1 cellular context compared by ENCODE assay signal in the genomic region with DNA sequence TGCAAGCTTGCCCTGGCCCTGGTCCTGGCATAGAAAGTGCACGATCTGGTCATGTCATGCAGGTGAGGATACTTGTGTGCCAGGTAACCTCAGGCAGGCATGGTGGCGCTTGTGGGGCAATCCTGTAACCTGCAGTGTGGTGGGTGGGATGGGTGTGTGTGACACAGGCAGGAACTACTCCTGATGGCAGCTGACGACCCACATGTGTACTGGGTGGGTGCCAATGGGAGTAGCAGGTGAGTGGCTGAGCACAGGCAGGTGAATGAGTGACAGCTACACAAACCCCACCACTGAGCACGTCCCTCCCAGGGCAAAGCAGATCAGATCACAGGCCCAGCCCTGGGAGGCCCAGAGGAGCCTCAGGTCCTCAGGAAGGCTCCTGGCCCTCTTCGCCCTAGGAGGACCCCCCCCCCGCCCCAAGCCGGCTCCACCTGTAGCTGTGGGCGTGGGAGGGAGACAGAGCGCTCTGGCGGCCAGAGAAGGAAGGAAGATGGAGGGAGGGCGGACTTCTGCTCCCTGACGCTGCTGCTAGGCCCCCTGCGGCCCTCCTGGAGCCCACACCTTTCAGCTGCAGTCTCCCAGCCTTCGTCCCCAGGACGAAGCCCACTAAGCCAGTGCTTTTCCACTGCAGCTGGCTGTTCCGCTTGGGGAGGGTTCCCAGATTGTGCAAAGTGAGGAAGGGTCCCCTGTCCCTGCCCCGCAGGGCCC.
TF ChIP-seq lines count a peak whose summit lies in the region.

No MANE protein-coding gene starts in this region.

TF ChIP-seq in K562, 482 proteins besides CTCF, POLR2A, EP300 and RAD21:
- TF ChIP-seq YY1 (IDR thresholded peaks at IDR 0.05; ENCODE audit: borderline replicate concordance in 1 of 3, control insufficient read depth in 1 of 3, extremely low read depth in 1 of 3, insufficient read depth in 3 of 3, insufficient read length in 1 of 3, insufficient replicate concordance in 2 of 3, low read depth in 1 of 3, low read length in 2 of 3) (peak in 2 of 3 experiments; percentile 27 to 70), TGIF2 (CRISPR knock-in tag; IDR thresholded peaks at IDR 0.05) (no peak), SIRT6 (IDR thresholded peaks at IDR 0.05; ENCODE audit: low read depth, low read length) (no peak), L3MBTL2 (IDR thresholded peaks at IDR 0.05) (no peak), RBM14 (IDR thresholded peaks at IDR 0.05; ENCODE audit: borderline replicate concordance, insufficient read depth, low read depth, low read length) (no peak), ZNF24 (IDR thresholded peaks at IDR 0.05) (no peak), STAT6 (CRISPR knock-in tag; IDR thresholded peaks at IDR 0.05) (no peak), ZNF140 (CRISPR knock-in tag; IDR thresholded peaks at IDR 0.05) (no peak), POLR2G (IDR thresholded peaks at IDR 0.05; ENCODE audit: low read depth, low read length) (peak; percentile 56), ZNF134 (CRISPR knock-in tag; conservative IDR thresholded peaks at IDR 0.05) (no peak), ARNT (IDR thresholded peaks at IDR 0.05) (no peak), SMARCE1 (IDR thresholded peaks at IDR 0.05) (no peak), C11orf30 (IDR thresholded peaks at IDR 0.05; ENCODE audit: low read depth) (no peak), ZNF184 (CRISPR knock-in tag; IDR thresholded peaks at IDR 0.05) (no peak), ZBTB8A (IDR thresholded peaks at IDR 0.05; ENCODE audit: partially characterized antibody) (no peak), E2F6 (IDR thresholded peaks at IDR 0.05; ENCODE audit: borderline replicate concordance in 1 of 2, extremely low read depth in 1 of 2, insufficient read depth in 1 of 2, insufficient read length in 1 of 2, low read depth in 1 of 2, low read length in 1 of 2, poor library complexity in 1 of 2, severe bottlenecking in 1 of 2) (peak in 1 of 2 experiments; percentile 16), PRDM10 (IDR thresholded peaks at IDR 0.05; ENCODE audit: partially characterized antibody) (no peak), ZBTB7A (IDR thresholded peaks at IDR 0.05; ENCODE audit: borderline replicate concordance, control insufficient read depth, low read depth, low read length) (peak; percentile 26; the same call in 1 of the 2 replicates), EGR1 (conservative IDR thresholded peaks at IDR 0.05) (peak; percentile 57), VEZF1 (CRISPR knock-in tag; IDR thresholded peaks at IDR 0.05) (peak; percentile 53), MAZ (CRISPR knock-in tag; conservative IDR thresholded peaks at IDR 0.05 in 1 of 2, IDR thresholded peaks at IDR 0.05 in 1 of 2) (0 out of 4 replicates have a peak, but pooled peaks of 1 of the 2 experiments have one; percentile 12), PHTF2 (CRISPR knock-in tag; IDR thresholded peaks at IDR 0.05) (no peak), CTCFL (IDR thresholded peaks at IDR 0.05; ENCODE audit: borderline replicate concordance, insufficient read depth, low read depth, low read length, poor library complexity, severe bottlenecking) (peak; percentile 32), CHD1 (IDR thresholded peaks at IDR 0.05; ENCODE audit: low read length) (peak; percentile 14), SMC3 (conservative IDR thresholded peaks at IDR 0.05; ENCODE audit: insufficient read depth, low read depth, low read length) (no peak)
- TF ChIP-seq, protein P1, sequence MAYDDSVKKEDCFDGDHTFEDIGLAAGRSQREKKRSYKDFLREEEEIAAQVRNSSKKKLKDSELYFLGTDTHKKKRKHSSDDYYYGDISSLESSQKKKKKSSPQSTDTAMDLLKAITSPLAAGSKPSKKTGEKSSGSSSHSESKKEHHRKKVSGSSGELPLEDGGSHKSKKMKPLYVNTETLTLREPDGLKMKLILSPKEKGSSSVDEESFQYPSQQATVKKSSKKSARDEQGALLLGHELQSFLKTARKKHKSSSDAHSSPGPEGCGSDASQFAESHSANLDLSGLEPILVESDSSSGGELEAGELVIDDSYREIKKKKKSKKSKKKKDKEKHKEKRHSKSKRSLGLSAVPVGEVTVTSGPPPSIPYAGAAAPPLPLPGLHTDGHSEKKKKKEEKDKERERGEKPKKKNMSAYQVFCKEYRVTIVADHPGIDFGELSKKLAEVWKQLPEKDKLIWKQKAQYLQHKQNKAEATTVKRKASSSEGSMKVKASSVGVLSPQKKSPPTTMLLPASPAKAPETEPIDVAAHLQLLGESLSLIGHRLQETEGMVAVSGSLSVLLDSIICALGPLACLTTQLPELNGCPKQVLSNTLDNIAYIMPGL (CRISPR knock-in tag; IDR thresholded peaks at IDR 0.05) = no peak
- TF ChIP-seq, protein P2, sequence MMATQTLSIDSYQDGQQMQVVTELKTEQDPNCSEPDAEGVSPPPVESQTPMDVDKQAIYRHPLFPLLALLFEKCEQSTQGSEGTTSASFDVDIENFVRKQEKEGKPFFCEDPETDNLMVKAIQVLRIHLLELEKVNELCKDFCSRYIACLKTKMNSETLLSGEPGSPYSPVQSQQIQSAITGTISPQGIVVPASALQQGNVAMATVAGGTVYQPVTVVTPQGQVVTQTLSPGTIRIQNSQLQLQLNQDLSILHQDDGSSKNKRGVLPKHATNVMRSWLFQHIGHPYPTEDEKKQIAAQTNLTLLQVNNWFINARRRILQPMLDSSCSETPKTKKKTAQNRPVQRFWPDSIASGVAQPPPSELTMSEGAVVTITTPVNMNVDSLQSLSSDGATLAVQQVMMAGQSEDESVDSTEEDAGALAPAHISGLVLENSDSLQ (IDR thresholded peaks at IDR 0.05) = peak; percentile 67
